In the genomic region with DNA sequence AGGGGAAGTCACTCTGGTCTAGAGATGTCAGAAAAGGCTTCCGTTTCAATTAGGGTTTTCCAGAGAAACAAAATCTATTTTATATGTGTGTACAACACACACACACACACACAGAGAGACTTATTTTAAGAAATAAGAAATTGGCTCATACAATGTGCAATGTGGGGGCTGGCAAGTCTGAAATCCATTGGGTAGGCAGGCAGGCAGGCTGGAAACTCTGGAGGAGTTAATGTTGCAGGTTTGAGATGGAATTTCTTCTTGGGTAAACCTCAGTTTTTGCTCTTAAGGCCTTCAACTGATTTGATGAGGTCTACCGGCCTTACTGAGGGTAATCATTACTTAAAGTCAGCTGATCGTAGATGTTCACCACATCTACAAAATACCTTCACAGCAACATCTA, we compare ENCODE assay signal across 27 cellular contexts.
"Had no signal": no experiment of that assay in that cellular context is flagged by ENCODE, and none has a peak within 500 bp of the region (broad histone marks: within the 10 kb centered on the region; RNA-seq: fewer than 3 reads in every experiment).

No MANE protein-coding gene starts in this region.

- H3K4me1 ChIP-seq: adrenal gland, body of pancreas, esophagus squamous epithelium, gastroesophageal sphincter had no signal

- H3K36me3 ChIP-seq: adrenal gland, esophagus squamous epithelium, gastroesophageal sphincter had no signal

- H3K27ac ChIP-seq: adrenal gland, body of pancreas, epithelial cell of prostate, esophagus squamous epithelium, gastroesophageal sphincter had no signal

- H3K27me3 ChIP-seq: adrenal gland, body of pancreas, esophagus squamous epithelium had no signal

- H3K9me3 ChIP-seq: adrenal gland, body of pancreas, esophagus squamous epithelium had no signal

- DNase-seq: activated CD4-positive, alpha-beta memory T cell treated with anti-CD3 and anti-CD28 coated beads for 36 hours; activated CD4-positive, alpha-beta T cell treated with anti-CD3 and anti-CD28 coated beads for 36 hours; activated CD4-positive, alpha-beta T cell treated with anti-CD3 and anti-CD28 coated beads, Interleukin-2, amount 10 ng/mL, durations not matched to agents 24 days and 14 days; activated CD4-positive, CD25-positive, alpha-beta regulatory T cell; activated CD4-positive, CD25-positive, alpha-beta regulatory T cell treated with anti-CD3 and anti-CD28 coated beads, Interleukin-2, amount 50 U/mL, for 72 hours; activated CD8-positive, alpha-beta memory T cell treated with anti-CD3 and anti-CD28 coated beads, Interleukin-2, amount 10 ng/mL, durations not matched to agents 7 days and 5 days; activated CD8-positive, alpha-beta memory T cell treated with anti-CD3 and anti-CD28 coated beads, Interleukin-2, amount 50 U/mL, for 4 hours; activated CD8-positive, alpha-beta T cell treated with anti-CD3 and anti-CD28 coated beads, Interleukin-2, amount 10 ng/mL, durations not matched to agents 7 days and 5 days; activated effector memory CD4-positive, alpha-beta T cell treated with anti-CD3 and anti-CD28 coated beads, Interleukin-2, amount 50 U/mL, for 16 hours; activated naive CD4-positive, alpha-beta T cell treated with anti-CD3 and anti-CD28 coated beads for 36 hours; activated naive CD8-positive, alpha-beta T cell treated with anti-CD3 and anti-CD28 coated beads for 36 hours; activated naive CD8-positive, alpha-beta T cell treated with anti-CD3 and anti-CD28 coated beads, Interleukin-2, amount 50 U/mL, for 24 hours; activated T-cell treated with anti-CD3 and anti-CD28 coated beads, Interleukin-2, amount 50 U/mL, for 1 hour; activated T-cell treated with anti-CD3 and anti-CD28 coated beads, Interleukin-2, amount 50 U/mL, for 48 hours; adrenal gland; aorta; body of pancreas; cortex of kidney; dermis blood vessel endothelial cell; effector CD4-positive, alpha-beta T cell; esophagus squamous epithelium; foreskin melanocyte; T-helper 1 cell; T-helper 17 cell; T1000 had no signal

- H3K4me3 ChIP-seq: adrenal gland, body of pancreas, esophagus squamous epithelium, gastroesophageal sphincter had no signal

- ATAC-seq: activated CD4-positive, alpha-beta T cell treated with anti-CD3 and anti-CD28 coated beads for 36 hours; activated CD8-positive, alpha-beta memory T cell treated with anti-CD3 and anti-CD28 coated beads, Interleukin-2, amount 10 ng/mL, durations not matched to agents 7 days and 5 days; activated CD8-positive, alpha-beta T cell treated with anti-CD3 and anti-CD28 coated beads, Interleukin-2, amount 10 ng/mL, durations not matched to agents 7 days and 5 days; activated naive CD8-positive, alpha-beta T cell treated with anti-CD3 and anti-CD28 coated beads, Interleukin-2, amount 50 U/mL, for 24 hours; body of pancreas; gastroesophageal sphincter; T-helper 17 cell had no signal
